ENCODE assay signal across 1 cellular context in the genomic region with DNA sequence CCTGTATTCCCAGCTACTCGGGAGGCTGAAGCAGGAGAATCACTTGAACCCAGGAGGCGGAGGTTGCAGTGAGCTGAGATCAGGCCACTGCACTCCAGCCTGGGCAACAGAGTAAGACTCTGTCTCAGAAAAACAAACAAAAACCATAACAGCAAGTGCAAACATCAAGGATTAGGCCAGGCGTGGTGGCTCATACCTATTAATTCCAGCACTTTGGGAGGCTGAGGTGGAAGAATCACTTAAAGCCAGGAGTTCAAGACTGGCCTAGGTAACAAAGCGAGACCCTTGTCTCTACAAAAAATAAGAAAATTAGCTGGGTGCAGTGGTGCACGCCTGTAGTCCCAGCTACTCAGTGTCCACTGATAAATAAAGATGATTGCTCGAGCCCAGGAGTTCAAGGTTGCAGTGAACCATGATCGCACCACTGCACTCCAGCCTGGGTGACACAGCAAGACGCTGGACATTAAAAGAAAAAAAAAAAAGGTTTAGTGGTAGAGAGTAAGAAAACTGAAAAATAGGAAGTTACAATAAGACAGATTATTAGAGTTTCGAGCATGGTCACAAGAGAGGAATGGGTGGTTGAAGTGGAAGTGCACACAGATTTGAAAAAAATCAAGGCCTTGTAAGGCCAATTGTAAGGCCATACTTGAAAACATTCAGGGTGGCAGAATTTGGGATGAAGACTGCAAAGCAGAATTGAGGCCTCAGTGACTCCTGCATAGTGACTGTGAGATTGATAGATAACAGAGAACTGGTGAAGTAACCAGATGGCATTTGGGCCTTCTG.
TF ChIP-seq lines count a peak whose summit lies in the region.

No MANE protein-coding gene starts in this region.

TF ChIP-seq in HepG2, 621 proteins besides CTCF, POLR2A, EP300 and RAD21 (continued from another document and continues in another):
- no peak for TF ChIP-seq HDAC2 (CRISPR knock-in tag; IDR thresholded peaks at IDR 0.05)
- TF ChIP-seq SOX13 (IDR thresholded peaks at IDR 0.05): no peak
- peak in 1 of 2 experiments; percentile 29; a peak in 2 of 4 replicates for TF ChIP-seq SOX13 (CRISPR knock-in tag; conservative IDR thresholded peaks at IDR 0.05 in 1 of 2, IDR thresholded peaks at IDR 0.05 in 1 of 2)
- TF ChIP-seq SNAI1 (CRISPR knock-in tag; IDR thresholded peaks at IDR 0.05; ENCODE audit: borderline replicate concordance): peak; percentile 49; the same call in 1 of the 2 replicates
- TF ChIP-seq ZNF264 (CRISPR knock-in tag; IDR thresholded peaks at IDR 0.05): no peak
- no peak; the same call in 1 of the 2 replicates for TF ChIP-seq RBFOX2 (IDR thresholded peaks at IDR 0.05; ENCODE audit: low read depth, low read length)
- TF ChIP-seq ZC3H13 (CRISPR knock-in tag; IDR thresholded peaks at IDR 0.05): no peak
- TF ChIP-seq, protein P1, sequence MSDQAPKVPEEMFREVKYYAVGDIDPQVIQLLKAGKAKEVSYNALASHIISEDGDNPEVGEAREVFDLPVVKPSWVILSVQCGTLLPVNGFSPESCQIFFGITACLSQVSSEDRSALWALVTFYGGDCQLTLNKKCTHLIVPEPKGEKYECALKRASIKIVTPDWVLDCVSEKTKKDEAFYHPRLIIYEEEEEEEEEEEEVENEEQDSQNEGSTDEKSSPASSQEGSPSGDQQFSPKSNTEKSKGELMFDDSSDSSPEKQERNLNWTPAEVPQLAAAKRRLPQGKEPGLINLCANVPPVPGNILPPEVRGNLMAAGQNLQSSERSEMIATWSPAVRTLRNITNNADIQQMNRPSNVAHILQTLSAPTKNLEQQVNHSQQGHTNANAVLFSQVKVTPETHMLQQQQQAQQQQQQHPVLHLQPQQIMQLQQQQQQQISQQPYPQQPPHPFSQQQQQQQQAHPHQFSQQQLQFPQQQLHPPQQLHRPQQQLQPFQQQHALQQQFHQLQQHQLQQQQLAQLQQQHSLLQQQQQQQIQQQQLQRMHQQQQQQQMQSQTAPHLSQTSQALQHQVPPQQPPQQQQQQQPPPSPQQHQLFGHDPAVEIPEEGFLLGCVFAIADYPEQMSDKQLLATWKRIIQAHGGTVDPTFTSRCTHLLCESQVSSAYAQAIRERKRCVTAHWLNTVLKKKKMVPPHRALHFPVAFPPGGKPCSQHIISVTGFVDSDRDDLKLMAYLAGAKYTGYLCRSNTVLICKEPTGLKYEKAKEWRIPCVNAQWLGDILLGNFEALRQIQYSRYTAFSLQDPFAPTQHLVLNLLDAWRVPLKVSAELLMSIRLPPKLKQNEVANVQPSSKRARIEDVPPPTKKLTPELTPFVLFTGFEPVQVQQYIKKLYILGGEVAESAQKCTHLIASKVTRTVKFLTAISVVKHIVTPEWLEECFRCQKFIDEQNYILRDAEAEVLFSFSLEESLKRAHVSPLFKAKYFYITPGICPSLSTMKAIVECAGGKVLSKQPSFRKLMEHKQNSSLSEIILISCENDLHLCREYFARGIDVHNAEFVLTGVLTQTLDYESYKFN (CRISPR knock-in tag; conservative IDR thresholded peaks at IDR 0.05): peak; percentile 22; the same call in 1 of the 2 replicates
- no peak for TF ChIP-seq ARHGAP35 (CRISPR knock-in tag; IDR thresholded peaks at IDR 0.05; ENCODE audit: borderline replicate concordance)
- no peak for TF ChIP-seq HNRNPUL1 (IDR thresholded peaks at IDR 0.05; ENCODE audit: low read depth, low read length)
- TF ChIP-seq HDAC6 (IDR thresholded peaks at IDR 0.05; ENCODE audit: low read depth, low read length): no peak
- no peak for TF ChIP-seq CCDC6 (CRISPR knock-in tag; IDR thresholded peaks at IDR 0.05)
- TF ChIP-seq, protein P2, sequence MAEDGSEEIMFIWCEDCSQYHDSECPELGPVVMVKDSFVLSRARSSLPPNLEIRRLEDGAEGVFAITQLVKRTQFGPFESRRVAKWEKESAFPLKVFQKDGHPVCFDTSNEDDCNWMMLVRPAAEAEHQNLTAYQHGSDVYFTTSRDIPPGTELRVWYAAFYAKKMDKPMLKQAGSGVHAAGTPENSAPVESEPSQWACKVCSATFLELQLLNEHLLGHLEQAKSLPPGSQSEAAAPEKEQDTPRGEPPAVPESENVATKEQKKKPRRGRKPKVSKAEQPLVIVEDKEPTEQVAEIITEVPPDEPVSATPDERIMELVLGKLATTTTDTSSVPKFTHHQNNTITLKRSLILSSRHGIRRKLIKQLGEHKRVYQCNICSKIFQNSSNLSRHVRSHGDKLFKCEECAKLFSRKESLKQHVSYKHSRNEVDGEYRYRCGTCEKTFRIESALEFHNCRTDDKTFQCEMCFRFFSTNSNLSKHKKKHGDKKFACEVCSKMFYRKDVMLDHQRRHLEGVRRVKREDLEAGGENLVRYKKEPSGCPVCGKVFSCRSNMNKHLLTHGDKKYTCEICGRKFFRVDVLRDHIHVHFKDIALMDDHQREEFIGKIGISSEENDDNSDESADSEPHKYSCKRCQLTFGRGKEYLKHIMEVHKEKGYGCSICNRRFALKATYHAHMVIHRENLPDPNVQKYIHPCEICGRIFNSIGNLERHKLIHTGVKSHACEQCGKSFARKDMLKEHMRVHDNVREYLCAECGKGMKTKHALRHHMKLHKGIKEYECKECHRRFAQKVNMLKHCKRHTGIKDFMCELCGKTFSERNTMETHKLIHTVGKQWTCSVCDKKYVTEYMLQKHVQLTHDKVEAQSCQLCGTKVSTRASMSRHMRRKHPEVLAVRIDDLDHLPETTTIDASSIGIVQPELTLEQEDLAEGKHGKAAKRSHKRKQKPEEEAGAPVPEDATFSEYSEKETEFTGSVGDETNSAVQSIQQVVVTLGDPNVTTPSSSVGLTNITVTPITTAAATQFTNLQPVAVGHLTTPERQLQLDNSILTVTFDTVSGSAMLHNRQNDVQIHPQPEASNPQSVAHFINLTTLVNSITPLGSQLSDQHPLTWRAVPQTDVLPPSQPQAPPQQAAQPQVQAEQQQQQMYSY (CRISPR knock-in tag; IDR thresholded peaks at IDR 0.05): no peak
- no peak for TF ChIP-seq PHF5A (CRISPR knock-in tag; IDR thresholded peaks at IDR 0.05; ENCODE audit: low read depth, unreplicated experiment)
- TF ChIP-seq SIX1 (CRISPR knock-in tag; IDR thresholded peaks at IDR 0.05; ENCODE audit: borderline replicate concordance): no peak; the same call in 1 of the 2 replicates
- TF ChIP-seq SP140L (CRISPR knock-in tag; IDR thresholded peaks at IDR 0.05; ENCODE audit: borderline replicate concordance): no peak
- 0 out of 2 replicates have a peak, but pooled peaks have one; percentile 8 for TF ChIP-seq ZNF7 (CRISPR knock-in tag; IDR thresholded peaks at IDR 0.05)
- TF ChIP-seq, protein P3, sequence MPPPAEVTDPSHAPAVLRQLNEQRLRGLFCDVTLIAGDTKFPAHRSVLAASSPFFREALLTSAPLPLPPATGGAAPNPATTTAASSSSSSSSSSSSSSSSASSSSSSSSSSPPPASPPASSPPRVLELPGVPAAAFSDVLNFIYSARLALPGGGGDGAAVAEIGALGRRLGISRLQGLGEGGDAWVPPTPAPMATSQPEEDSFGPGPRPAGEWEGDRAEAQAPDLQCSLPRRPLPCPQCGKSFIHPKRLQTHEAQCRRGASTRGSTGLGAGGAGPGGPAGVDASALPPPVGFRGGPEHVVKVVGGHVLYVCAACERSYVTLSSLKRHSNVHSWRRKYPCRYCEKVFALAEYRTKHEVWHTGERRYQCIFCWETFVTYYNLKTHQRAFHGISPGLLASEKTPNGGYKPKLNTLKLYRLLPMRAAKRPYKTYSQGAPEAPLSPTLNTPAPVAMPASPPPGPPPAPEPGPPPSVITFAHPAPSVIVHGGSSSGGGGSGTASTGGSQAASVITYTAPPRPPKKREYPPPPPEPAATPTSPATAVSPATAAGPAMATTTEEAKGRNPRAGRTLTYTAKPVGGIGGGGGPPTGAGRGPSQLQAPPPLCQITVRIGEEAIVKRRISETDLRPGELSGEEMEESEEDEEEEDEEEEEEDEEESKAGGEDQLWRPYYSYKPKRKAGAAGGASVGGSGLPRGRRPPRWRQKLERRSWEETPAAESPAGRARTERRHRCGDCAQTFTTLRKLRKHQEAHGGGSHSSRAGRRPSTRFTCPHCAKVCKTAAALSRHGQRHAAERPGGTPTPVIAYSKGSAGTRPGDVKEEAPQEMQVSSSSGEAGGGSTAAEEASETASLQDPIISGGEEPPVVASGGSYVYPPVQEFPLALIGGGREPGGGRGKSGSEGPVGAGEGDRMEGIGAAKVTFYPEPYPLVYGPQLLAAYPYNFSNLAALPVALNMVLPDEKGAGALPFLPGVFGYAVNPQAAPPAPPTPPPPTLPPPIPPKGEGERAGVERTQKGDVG (CRISPR knock-in tag; IDR thresholded peaks at IDR 0.05; ENCODE audit: borderline replicate concordance): no peak
- no peak for TF ChIP-seq SOX6 (IDR thresholded peaks at IDR 0.05)
- no peak for TF ChIP-seq SOX6 (CRISPR knock-in tag; IDR thresholded peaks at IDR 0.05)
- TF ChIP-seq NRL (CRISPR knock-in tag; IDR thresholded peaks at IDR 0.05; ENCODE audit: borderline replicate concordance): no peak
- TF ChIP-seq, protein P4, sequence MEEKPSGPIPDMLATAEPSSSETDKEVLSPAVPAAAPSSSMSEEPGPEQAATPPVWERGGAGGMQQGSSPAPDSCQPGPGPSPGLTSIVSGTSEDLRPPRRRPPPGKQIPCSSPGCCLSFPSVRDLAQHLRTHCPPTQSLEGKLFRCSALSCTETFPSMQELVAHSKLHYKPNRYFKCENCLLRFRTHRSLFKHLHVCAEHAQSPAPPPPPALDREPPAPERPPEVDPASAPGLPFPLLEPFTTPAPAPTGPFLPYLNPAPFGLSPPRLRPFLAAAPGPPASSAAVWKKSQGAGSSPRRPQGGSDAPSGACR (CRISPR knock-in tag; IDR thresholded peaks at IDR 0.05): no peak
- TF ChIP-seq ZNF556 (CRISPR knock-in tag; IDR thresholded peaks at IDR 0.05; ENCODE audit: borderline replicate concordance): no peak
- TF ChIP-seq, protein P5, sequence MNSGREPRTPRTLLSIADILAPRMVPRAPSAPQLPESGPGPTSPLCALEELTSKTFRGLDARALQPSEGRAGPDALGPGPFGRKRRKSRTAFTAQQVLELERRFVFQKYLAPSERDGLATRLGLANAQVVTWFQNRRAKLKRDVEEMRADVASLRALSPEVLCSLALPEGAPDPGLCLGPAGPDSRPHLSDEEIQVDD (CRISPR knock-in tag; IDR thresholded peaks at IDR 0.05; ENCODE audit: borderline replicate concordance): no peak
- no peak for TF ChIP-seq CCAR2 (optimal IDR thresholded peaks at IDR 0.05; ENCODE audit: low read depth, low read length)
- TF ChIP-seq MXI1 (IDR thresholded peaks at IDR 0.05; ENCODE audit: borderline replicate concordance, low read depth, low read length): no peak
- TF ChIP-seq, protein P6, sequence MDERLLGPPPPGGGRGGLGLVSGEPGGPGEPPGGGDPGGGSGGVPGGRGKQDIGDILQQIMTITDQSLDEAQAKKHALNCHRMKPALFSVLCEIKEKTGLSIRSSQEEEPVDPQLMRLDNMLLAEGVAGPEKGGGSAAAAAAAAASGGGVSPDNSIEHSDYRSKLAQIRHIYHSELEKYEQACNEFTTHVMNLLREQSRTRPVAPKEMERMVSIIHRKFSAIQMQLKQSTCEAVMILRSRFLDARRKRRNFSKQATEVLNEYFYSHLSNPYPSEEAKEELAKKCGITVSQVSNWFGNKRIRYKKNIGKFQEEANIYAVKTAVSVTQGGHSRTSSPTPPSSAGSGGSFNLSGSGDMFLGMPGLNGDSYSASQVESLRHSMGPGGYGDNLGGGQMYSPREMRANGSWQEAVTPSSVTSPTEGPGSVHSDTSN (CRISPR knock-in tag; IDR thresholded peaks at IDR 0.05): no peak
- TF ChIP-seq, protein P7, sequence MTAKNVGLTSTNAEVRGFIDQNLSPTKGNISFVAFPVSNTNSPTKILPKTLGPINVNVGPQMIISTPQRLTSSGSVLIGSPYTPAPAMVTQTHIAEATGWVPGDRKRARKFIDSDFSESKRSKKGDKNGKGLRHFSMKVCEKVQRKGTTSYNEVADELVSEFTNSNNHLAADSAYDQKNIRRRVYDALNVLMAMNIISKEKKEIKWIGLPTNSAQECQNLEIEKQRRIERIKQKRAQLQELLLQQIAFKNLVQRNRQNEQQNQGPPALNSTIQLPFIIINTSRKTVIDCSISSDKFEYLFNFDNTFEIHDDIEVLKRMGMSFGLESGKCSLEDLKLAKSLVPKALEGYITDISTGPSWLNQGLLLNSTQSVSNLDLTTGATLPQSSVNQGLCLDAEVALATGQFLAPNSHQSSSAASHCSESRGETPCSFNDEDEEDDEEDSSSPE (CRISPR knock-in tag; IDR thresholded peaks at IDR 0.05): no peak
- TF ChIP-seq ZNF629 (CRISPR knock-in tag; conservative IDR thresholded peaks at IDR 0.05): no peak; the same call in 1 of the 2 replicates
- no peak for TF ChIP-seq RNF2 (conservative IDR thresholded peaks at IDR 0.05; ENCODE audit: low read depth)
- no peak for TF ChIP-seq TBL1XR1 (IDR thresholded peaks at IDR 0.05; ENCODE audit: borderline replicate concordance, low read length, partially characterized antibody)
- no peak for TF ChIP-seq PHF8 (CRISPR knock-in tag; IDR thresholded peaks at IDR 0.05)
- no peak for TF ChIP-seq ARID2 (CRISPR knock-in tag; IDR thresholded peaks at IDR 0.05; ENCODE audit: borderline replicate concordance)
- TF ChIP-seq ZNF781 (CRISPR knock-in tag; IDR thresholded peaks at IDR 0.05; ENCODE audit: borderline replicate concordance, not compliant biosample characterization): no peak
- TF ChIP-seq, protein P8, sequence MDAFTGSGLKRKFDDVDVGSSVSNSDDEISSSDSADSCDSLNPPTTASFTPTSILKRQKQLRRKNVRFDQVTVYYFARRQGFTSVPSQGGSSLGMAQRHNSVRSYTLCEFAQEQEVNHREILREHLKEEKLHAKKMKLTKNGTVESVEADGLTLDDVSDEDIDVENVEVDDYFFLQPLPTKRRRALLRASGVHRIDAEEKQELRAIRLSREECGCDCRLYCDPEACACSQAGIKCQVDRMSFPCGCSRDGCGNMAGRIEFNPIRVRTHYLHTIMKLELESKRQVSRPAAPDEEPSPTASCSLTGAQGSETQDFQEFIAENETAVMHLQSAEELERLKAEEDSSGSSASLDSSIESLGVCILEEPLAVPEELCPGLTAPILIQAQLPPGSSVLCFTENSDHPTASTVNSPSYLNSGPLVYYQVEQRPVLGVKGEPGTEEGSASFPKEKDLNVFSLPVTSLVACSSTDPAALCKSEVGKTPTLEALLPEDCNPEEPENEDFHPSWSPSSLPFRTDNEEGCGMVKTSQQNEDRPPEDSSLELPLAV (CRISPR knock-in tag; conservative IDR thresholded peaks at IDR 0.05; ENCODE audit: low read depth): no peak
- TF ChIP-seq TCF12 (IDR thresholded peaks at IDR 0.05): no peak
- TF ChIP-seq TCF12 (CRISPR knock-in tag; IDR thresholded peaks at IDR 0.05): no peak
- TF ChIP-seq ZNF761 (CRISPR knock-in tag; conservative IDR thresholded peaks at IDR 0.05): no peak
- TF ChIP-seq, protein P9, sequence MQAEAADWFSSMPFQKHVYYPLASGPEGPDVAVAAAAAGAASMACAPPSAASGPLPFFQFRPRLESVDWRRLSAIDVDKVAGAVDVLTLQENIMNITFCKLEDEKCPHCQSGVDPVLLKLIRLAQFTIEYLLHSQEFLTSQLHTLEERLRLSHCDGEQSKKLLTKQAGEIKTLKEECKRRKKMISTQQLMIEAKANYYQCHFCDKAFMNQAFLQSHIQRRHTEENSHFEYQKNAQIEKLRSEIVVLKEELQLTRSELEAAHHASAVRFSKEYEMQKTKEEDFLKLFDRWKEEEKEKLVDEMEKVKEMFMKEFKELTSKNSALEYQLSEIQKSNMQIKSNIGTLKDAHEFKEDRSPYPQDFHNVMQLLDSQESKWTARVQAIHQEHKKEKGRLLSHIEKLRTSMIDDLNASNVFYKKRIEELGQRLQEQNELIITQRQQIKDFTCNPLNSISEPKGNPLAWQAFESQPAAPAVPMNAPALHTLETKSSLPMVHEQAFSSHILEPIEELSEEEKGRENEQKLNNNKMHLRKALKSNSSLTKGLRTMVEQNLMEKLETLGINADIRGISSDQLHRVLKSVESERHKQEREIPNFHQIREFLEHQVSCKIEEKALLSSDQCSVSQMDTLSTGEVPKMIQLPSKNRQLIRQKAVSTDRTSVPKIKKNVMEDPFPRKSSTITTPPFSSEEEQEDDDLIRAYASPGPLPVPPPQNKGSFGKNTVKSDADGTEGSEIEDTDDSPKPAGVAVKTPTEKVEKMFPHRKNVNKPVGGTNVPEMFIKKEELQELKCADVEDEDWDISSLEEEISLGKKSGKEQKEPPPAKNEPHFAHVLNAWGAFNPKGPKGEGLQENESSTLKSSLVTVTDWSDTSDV (CRISPR knock-in tag; IDR thresholded peaks at IDR 0.05): no peak
